Comparison of ENCODE assay signal across 8 cellular contexts in the genomic region with DNA sequence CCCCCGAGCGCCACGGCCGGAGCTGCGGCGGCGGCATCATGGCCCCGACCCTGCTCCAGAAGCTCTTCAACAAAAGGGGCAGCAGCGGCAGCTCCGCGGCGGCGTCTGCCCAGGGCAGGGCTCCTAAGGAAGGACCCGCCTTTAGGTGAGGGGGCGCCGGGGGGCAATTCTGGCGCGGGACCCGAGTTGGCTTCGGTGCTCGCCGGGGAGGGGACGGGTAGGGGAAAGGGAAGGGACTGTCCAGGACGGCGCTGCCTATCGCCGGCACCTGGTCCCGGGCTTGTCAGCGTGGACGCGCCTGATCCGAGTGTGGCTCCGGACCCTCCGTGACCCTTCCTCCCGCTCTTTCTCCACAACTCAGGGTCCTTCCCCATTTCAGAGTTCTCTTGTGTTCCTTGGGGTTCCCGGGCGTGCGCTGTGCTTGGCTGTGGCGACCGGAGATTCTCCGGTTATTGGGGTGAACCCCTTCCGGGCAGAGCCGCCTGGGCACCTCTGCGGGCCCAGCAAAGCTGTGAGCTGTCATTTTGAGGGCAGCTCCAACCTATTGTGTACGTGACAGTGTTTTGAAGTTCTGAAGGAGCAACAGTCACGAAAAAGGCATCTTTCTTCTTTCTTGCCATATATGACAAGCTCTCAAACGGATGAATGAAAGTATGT. TPM values are rescaled to one million over a fixed set of nuclear protein-coding genes. Genes with fewer than 3 reads are reported as not detected.
A peak's percentile ranks its signal among the peaks of the same experiment; 100 is the strongest.
DNase-seq lines count a peak whose midpoint lies in the region; ATAC-seq and TF ChIP-seq lines count a peak whose summit lies in the region.

No MANE protein-coding gene starts in this region.

- BruUV-seq in PC-3 (replicated peaks; lab: Mats Ljungman, UMichigan) = TSS peak; percentile 46

- H3K27me3 ChIP-seq in PC-3 (ENCODE audit: low read length) (no peaks in the 10 kb centered on the region), gastroesophageal sphincter (no peaks in the 10 kb centered on the region), upper lobe of right lung (no peaks in the 10 kb centered on the region)

- no peaks in the 10 kb centered on the region for H3K9me2 ChIP-seq in PC-3 (replicated peaks; ENCODE audit: low read length)

- no peak for TF ChIP-seq CTCF in PC-3 (conservative IDR thresholded peaks at IDR 0.05; ENCODE audit: low read depth, low read length)
- TF ChIP-seq CTCF in gastroesophageal sphincter (IDR thresholded peaks at IDR 0.05) = no peak
- no peak for TF ChIP-seq CTCF in omental fat pad (IDR thresholded peaks at IDR 0.05)
- no peak for TF ChIP-seq CTCF in upper lobe of right lung (IDR thresholded peaks at IDR 0.05)

- H3K9me3 ChIP-seq in PC-3 (ENCODE audit: low read length) (no peaks in the 10 kb centered on the region), gastroesophageal sphincter (no peaks in the 10 kb centered on the region), upper lobe of right lung (no peaks in the 10 kb centered on the region)

- CTCF ChIA-PET in PC-3 (lab: Charles Lee) = no interaction called here

- peak; percentile 12 for ATAC-seq in GM18520 (IDR thresholded peaks at IDR 0.05; ENCODE audit: unreplicated experiment)
- peak; percentile 35 for ATAC-seq in HG02938 (IDR thresholded peaks at IDR 0.05; ENCODE audit: unreplicated experiment)
- peak; percentile 51 for ATAC-seq in PC-3
- peak; percentile 35 for ATAC-seq in gastroesophageal sphincter
- peak; percentile 42 for ATAC-seq in omental fat pad (ENCODE audit: low FRiP score)
- ATAC-seq in upper lobe of right lung = peak; percentile 57

- WGBS in gastroesophageal sphincter (ENCODE audit: low coverage in 1 of 2), 2 donors = 0% methylated on average over 1 to 2 of the region's 47 CpGs

- intact Hi-C loops in PC-3 (cut with micrococcal nuclease) (loop anchor here (5.0 kb wide), 1 partner anchor 37 kb away; no protein-coding TSS in a partner anchor), upper lobe of right lung (cut with DNase I) (no loop called here)

- no peak overlapping the region for H3K27ac ChIP-seq in PC-3 (ENCODE audit: low read length)
- peak overlapping the region; percentile 81 to 97 (median 94) for H3K27ac ChIP-seq in gastroesophageal sphincter
- peak overlapping the region; percentile 88 for H3K27ac ChIP-seq in upper lobe of right lung

- POLR2A ChIA-PET in PC-3 (lab: Charles Lee; ENCODE audit: unreplicated experiment) = interaction anchor here (0.6 kb wide), 1 partner anchor 41 kb away, joined by 3 read pairs; no protein-coding TSS in a partner anchor

- peak overlapping the region; percentile 87 for H3K4me2 ChIP-seq in PC-3 (ENCODE audit: low read length)

- H3K4me3 ChIP-seq in PC-3 (ENCODE audit: low read length) (peak overlapping the region; percentile 96), gastroesophageal sphincter (peak overlapping the region; percentile 83 to 84), upper lobe of right lung (peak overlapping the region; percentile 85)

- H2AFZ ChIP-seq in PC-3 (ENCODE audit: low read length) = peak overlapping the region; percentile 81

- H3K9ac ChIP-seq in PC-3 (ENCODE audit: low read length) = peak overlapping the region; percentile 73

- H3K36me3 ChIP-seq in PC-3 (ENCODE audit: low read depth, low read length) = no peaks in the 10 kb centered on the region
- H3K36me3 ChIP-seq in gastroesophageal sphincter = no peaks in the 10 kb centered on the region
- H3K36me3 ChIP-seq in upper lobe of right lung = no peaks in the 10 kb centered on the region

- H3K4me1 ChIP-seq in PC-3 (ENCODE audit: insufficient read depth, low read length) (peaks cover 22% of the 10 kb centered on the region), gastroesophageal sphincter (peaks cover 7 to 68% (median 25%) of the 10 kb centered on the region in 3 donors), upper lobe of right lung (peaks cover 30% of the 10 kb centered on the region)

- H3K79me2 ChIP-seq in PC-3 (ENCODE audit: low read length) = peaks cover 43% of the 10 kb centered on the region

- TF ChIP-seq EP300 in gastroesophageal sphincter (IDR thresholded peaks at IDR 0.05) = no peak

- H3F3A ChIP-seq in PC-3 (ENCODE audit: low read length, unreplicated experiment) = no peaks in the 10 kb centered on the region

- no peak for TF ChIP-seq POLR2A in gastroesophageal sphincter (IDR thresholded peaks at IDR 0.05)

- DNase-seq in PC-3 (peak; percentile 33), activated gamma-delta T cell (lab: John Stamatoyannopoulos, UW) (peak; percentile 21), omental fat pad (ENCODE audit: low spot score) (no peak), upper lobe of right lung (peak; percentile 76), mesenteric fat pad (ENCODE audit: low spot score) (no peak)

- H4K20me1 ChIP-seq in PC-3 (ENCODE audit: low read length) = no peaks in the 10 kb centered on the region; the same call in 1 of the 2 replicates

RNA-seq across cellular contexts. Expression of a gene that starts 0.5 kb away (rescaled TPM):
- total RNA-seq in PC-3 (2014; rRNA removed) (5.2 and 6.7 TPM in 2 replicates), gastroesophageal sphincter (100 to 1,000 TPM in 1 of 4 donors, 10 to 100 TPM in 3; 53.0 to 135 (median 70.5) TPM), omental fat pad (100 to 1,000 TPM in 1 of 4 donors, 10 to 100 TPM in 3; 56.4 to 125 (median 73.4) TPM), upper lobe of right lung (98.4 TPM), mesenteric fat pad (57.2 TPM)

RNA-seq across cellular contexts. Expression of a gene that starts 46.1 kb away (rescaled TPM):
- total RNA-seq in PC-3 (2014; rRNA removed) (34.4 and 43.3 TPM in 2 replicates), gastroesophageal sphincter (10 to 100 TPM; 22.2 to 27.6 (median 25.7) TPM), omental fat pad (10 to 100 TPM; 15.6 to 23.9 (median 20.4) TPM), upper lobe of right lung (19.7 TPM), mesenteric fat pad (19.6 TPM)

Comparison
In these comparisons a context has a peak if more than half of its experiments do, and no peak if none do; other contexts are left out.
1. DNase-seq: peak in PC-3 (single experiment), activated gamma-delta T cell (single experiment) and upper lobe of right lung (single experiment); none in omental fat pad (single experiment) and mesenteric fat pad (single experiment).
2. Peak in every context shown above with its lines, with median percentiles within 50 percentile points of each other: ATAC-seq and H3K4me3 ChIP-seq.